Comparison of ENCODE assay signal across 1 cellular context in the genomic region with DNA sequence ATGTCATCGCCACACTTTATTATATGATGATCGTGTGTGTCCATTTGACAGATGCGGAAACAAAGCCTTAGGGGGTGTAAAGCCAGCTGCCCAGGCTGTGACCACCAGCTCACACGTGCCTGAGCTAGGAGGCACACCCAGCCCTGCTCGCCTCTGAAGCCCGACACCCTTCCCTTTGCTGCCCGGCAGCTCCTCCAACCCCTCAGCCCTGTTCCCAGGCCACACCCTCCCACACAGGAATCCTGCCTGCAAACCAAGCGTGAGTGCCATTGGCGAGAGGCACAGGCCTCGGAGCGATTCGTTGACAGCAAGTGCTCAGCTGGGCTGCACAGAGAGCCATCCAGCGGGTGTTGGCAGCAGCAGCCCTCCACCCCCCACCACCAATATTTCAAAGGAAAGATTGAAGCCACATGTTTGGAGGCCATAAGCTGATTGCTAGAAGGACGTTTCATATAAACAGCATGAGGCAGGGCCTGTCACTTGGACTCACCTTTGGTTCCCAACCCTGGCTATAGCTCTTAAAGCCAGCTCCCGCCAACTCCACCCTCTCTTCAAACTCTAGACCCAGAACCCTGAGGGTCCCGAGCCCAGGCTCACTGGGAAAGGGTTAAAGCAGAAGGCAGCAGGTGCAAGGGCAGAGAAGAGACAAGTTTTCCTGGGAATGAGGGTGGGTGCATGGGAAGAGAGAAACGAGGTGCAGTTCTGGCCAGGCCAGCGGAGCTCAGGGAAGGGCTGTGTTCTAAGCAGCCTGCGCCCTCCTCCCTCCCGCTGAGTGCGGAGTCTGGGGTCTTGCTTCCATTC.
TF ChIP-seq lines count a peak whose summit lies in the region.

No MANE protein-coding gene starts in this region.

TF ChIP-seq in SK-N-SH, 30 proteins besides CTCF, POLR2A, EP300 and RAD21 (continued from another document):
- TF ChIP-seq SMC3 (IDR thresholded peaks at IDR 0.05; ENCODE audit: low read depth, low read length) = no peak
- no peak for TF ChIP-seq NRF1 (IDR thresholded peaks at IDR 0.05; ENCODE audit: low read depth, low read length)
- TF ChIP-seq CHD2 (IDR thresholded peaks at IDR 0.05; ENCODE audit: low read length, partially characterized antibody) = no peak
- no peak for TF ChIP-seq GABPA (IDR thresholded peaks at IDR 0.05; ENCODE audit: low read depth)
- TF ChIP-seq RXRA (IDR thresholded peaks at IDR 0.05; ENCODE audit: borderline replicate concordance, low read depth) = no peak
- TF ChIP-seq, protein P1, sequence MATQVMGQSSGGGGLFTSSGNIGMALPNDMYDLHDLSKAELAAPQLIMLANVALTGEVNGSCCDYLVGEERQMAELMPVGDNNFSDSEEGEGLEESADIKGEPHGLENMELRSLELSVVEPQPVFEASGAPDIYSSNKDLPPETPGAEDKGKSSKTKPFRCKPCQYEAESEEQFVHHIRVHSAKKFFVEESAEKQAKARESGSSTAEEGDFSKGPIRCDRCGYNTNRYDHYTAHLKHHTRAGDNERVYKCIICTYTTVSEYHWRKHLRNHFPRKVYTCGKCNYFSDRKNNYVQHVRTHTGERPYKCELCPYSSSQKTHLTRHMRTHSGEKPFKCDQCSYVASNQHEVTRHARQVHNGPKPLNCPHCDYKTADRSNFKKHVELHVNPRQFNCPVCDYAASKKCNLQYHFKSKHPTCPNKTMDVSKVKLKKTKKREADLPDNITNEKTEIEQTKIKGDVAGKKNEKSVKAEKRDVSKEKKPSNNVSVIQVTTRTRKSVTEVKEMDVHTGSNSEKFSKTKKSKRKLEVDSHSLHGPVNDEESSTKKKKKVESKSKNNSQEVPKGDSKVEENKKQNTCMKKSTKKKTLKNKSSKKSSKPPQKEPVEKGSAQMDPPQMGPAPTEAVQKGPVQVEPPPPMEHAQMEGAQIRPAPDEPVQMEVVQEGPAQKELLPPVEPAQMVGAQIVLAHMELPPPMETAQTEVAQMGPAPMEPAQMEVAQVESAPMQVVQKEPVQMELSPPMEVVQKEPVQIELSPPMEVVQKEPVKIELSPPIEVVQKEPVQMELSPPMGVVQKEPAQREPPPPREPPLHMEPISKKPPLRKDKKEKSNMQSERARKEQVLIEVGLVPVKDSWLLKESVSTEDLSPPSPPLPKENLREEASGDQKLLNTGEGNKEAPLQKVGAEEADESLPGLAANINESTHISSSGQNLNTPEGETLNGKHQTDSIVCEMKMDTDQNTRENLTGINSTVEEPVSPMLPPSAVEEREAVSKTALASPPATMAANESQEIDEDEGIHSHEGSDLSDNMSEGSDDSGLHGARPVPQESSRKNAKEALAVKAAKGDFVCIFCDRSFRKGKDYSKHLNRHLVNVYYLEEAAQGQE (IDR thresholded peaks at IDR 0.05; ENCODE audit: low read depth, low read length) = no peak
- no peak for TF ChIP-seq SIN3A (IDR thresholded peaks at IDR 0.05; ENCODE audit: borderline replicate concordance, low read depth, low read length)
- TF ChIP-seq ELF1 (IDR thresholded peaks at IDR 0.05) = no peak
- TF ChIP-seq, protein P2, sequence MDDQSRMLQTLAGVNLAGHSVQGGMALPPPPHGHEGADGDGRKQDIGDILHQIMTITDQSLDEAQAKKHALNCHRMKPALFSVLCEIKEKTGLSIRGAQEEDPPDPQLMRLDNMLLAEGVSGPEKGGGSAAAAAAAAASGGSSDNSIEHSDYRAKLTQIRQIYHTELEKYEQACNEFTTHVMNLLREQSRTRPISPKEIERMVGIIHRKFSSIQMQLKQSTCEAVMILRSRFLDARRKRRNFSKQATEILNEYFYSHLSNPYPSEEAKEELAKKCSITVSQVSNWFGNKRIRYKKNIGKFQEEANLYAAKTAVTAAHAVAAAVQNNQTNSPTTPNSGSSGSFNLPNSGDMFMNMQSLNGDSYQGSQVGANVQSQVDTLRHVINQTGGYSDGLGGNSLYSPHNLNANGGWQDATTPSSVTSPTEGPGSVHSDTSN (IDR thresholded peaks at IDR 0.05) = no peak
- TF ChIP-seq, protein P3, sequence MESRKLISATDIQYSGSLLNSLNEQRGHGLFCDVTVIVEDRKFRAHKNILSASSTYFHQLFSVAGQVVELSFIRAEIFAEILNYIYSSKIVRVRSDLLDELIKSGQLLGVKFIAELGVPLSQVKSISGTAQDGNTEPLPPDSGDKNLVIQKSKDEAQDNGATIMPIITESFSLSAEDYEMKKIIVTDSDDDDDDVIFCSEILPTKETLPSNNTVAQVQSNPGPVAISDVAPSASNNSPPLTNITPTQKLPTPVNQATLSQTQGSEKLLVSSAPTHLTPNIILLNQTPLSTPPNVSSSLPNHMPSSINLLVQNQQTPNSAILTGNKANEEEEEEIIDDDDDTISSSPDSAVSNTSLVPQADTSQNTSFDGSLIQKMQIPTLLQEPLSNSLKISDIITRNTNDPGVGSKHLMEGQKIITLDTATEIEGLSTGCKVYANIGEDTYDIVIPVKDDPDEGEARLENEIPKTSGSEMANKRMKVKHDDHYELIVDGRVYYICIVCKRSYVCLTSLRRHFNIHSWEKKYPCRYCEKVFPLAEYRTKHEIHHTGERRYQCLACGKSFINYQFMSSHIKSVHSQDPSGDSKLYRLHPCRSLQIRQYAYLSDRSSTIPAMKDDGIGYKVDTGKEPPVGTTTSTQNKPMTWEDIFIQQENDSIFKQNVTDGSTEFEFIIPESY (IDR thresholded peaks at IDR 0.05; ENCODE audit: borderline replicate concordance, low read depth) = no peak
- no peak for TF ChIP-seq FOSL2 (IDR thresholded peaks at IDR 0.05; ENCODE audit: borderline replicate concordance, low read depth)
- no peak for TF ChIP-seq MEF2A (IDR thresholded peaks at IDR 0.05; ENCODE audit: borderline replicate concordance, low read depth)
- TF ChIP-seq, protein P4, sequence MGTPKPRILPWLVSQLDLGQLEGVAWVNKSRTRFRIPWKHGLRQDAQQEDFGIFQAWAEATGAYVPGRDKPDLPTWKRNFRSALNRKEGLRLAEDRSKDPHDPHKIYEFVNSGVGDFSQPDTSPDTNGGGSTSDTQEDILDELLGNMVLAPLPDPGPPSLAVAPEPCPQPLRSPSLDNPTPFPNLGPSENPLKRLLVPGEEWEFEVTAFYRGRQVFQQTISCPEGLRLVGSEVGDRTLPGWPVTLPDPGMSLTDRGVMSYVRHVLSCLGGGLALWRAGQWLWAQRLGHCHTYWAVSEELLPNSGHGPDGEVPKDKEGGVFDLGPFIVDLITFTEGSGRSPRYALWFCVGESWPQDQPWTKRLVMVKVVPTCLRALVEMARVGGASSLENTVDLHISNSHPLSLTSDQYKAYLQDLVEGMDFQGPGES (IDR thresholded peaks at IDR 0.05; ENCODE audit: low read depth, low read length) = no peak
- no peak for TF ChIP-seq FOXJ3 (CRISPR knock-in tag; IDR thresholded peaks at IDR 0.05)
TF ChIP-seq in SK-N-SH: peak in this region for 0.
